Comparison of ENCODE assay signal across 1 cellular context in the genomic region with DNA sequence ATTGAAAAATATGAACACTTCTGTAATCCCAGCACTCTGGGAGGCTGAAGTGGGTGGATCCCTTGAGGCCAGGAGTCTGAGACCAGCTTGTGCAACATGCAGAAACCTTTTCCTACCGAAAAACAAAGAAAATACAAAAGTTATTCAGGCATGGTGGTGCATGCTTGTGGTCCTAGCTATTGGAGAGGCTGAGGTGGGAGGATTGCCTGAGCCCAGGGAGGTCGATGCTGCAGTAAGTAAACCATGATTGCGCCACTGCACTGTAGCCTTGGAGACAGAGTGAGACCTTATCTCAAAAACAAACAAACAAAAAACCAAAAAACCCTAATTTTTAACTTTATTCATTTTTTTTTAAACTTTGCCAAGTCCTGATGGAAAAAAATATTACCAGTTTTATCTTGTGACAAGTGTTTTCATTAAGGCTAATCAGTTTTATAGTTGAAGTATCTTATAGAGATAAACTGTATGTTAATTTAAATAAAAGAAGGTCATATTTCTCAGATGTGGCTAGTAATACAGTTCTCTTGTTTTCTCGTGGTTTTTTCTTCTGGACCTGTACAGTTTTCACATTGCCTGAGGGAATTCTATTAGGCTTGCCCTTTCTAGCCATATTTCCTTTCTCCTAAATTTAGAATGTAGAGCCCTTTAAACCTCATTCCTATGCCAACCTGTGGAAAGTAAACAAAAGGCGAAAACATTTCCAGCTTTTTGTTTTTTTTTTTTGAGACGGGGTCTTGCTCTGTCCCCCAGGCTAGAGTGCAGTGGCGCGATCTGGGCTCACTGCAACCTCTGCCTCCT.
A peak's percentile ranks its signal among the peaks of the same experiment; 100 is the strongest.
TF ChIP-seq lines count a peak whose summit lies in the region.

No MANE protein-coding gene starts in this region.

TF ChIP-seq in K562, 482 proteins besides CTCF, POLR2A, EP300 and RAD21 (continued from another document):
- TF ChIP-seq MXI1 (IDR thresholded peaks at IDR 0.05; ENCODE audit: low read depth, low read length) (0 out of 2 replicates have a peak, but pooled peaks have one; percentile 45), TEAD1 (CRISPR knock-in tag; IDR thresholded peaks at IDR 0.05) (no peak), CEBPB (tag; IDR thresholded peaks at IDR 0.05) (peak; percentile 98), ZNF324 (CRISPR knock-in tag; IDR thresholded peaks at IDR 0.05) (no peak), RCOR1 (IDR thresholded peaks at IDR 0.05; ENCODE audit: borderline replicate concordance in 1 of 2, low read depth in 2 of 2, low read length in 2 of 2) (0 out of 4 replicates have a peak, but pooled peaks of 1 of the 2 experiments have one; percentile 12), GATA2 (CRISPR knock-in tag; IDR thresholded peaks at IDR 0.05) (peak; percentile 44; the same call in 1 of the 2 replicates), RFX5 (IDR thresholded peaks at IDR 0.05; ENCODE audit: low read depth, low read length) (no peak), FOXJ2 (tag; IDR thresholded peaks at IDR 0.05) (peak; percentile 95), SRF (CRISPR knock-in tag; IDR thresholded peaks at IDR 0.05) (peak in 1 of 2 experiments; percentile 81; a peak in 1 of 4 replicates), HDAC1 (IDR thresholded peaks at IDR 0.05) (no peak), ZNF124 (CRISPR knock-in tag; IDR thresholded peaks at IDR 0.05) (no peak), POLR2AphosphoS2 (IDR thresholded peaks at IDR 0.05; ENCODE audit: low read length) (no peak), ZNF253 (CRISPR knock-in tag; conservative IDR thresholded peaks at IDR 0.05) (no peak), SREBF2 (CRISPR knock-in tag; IDR thresholded peaks at IDR 0.05) (no peak)
- TF ChIP-seq, protein P1, sequence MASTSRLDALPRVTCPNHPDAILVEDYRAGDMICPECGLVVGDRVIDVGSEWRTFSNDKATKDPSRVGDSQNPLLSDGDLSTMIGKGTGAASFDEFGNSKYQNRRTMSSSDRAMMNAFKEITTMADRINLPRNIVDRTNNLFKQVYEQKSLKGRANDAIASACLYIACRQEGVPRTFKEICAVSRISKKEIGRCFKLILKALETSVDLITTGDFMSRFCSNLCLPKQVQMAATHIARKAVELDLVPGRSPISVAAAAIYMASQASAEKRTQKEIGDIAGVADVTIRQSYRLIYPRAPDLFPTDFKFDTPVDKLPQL (IDR thresholded peaks at IDR 0.05; ENCODE audit: extremely low read depth, insufficient read length): no peak
- TF ChIP-seq, protein P2, sequence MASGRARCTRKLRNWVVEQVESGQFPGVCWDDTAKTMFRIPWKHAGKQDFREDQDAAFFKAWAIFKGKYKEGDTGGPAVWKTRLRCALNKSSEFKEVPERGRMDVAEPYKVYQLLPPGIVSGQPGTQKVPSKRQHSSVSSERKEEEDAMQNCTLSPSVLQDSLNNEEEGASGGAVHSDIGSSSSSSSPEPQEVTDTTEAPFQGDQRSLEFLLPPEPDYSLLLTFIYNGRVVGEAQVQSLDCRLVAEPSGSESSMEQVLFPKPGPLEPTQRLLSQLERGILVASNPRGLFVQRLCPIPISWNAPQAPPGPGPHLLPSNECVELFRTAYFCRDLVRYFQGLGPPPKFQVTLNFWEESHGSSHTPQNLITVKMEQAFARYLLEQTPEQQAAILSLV (tag; IDR thresholded peaks at IDR 0.05): peak; percentile 73; the same call in 1 of the 2 replicates
- TF ChIP-seq, protein P3, sequence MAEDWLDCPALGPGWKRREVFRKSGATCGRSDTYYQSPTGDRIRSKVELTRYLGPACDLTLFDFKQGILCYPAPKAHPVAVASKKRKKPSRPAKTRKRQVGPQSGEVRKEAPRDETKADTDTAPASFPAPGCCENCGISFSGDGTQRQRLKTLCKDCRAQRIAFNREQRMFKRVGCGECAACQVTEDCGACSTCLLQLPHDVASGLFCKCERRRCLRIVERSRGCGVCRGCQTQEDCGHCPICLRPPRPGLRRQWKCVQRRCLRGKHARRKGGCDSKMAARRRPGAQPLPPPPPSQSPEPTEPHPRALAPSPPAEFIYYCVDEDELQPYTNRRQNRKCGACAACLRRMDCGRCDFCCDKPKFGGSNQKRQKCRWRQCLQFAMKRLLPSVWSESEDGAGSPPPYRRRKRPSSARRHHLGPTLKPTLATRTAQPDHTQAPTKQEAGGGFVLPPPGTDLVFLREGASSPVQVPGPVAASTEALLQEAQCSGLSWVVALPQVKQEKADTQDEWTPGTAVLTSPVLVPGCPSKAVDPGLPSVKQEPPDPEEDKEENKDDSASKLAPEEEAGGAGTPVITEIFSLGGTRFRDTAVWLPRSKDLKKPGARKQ (CRISPR knock-in tag; IDR thresholded peaks at IDR 0.05): no peak
- TF ChIP-seq, protein P4, sequence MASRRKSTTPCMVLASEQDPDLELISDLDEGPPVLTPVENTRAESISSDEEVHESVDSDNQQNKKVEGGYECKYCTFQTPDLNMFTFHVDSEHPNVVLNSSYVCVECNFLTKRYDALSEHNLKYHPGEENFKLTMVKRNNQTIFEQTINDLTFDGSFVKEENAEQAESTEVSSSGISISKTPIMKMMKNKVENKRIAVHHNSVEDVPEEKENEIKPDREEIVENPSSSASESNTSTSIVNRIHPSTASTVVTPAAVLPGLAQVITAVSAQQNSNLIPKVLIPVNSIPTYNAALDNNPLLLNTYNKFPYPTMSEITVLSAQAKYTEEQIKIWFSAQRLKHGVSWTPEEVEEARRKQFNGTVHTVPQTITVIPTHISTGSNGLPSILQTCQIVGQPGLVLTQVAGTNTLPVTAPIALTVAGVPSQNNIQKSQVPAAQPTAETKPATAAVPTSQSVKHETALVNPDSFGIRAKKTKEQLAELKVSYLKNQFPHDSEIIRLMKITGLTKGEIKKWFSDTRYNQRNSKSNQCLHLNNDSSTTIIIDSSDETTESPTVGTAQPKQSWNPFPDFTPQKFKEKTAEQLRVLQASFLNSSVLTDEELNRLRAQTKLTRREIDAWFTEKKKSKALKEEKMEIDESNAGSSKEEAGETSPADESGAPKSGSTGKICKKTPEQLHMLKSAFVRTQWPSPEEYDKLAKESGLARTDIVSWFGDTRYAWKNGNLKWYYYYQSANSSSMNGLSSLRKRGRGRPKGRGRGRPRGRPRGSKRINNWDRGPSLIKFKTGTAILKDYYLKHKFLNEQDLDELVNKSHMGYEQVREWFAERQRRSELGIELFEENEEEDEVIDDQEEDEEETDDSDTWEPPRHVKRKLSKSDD (conservative IDR thresholded peaks at IDR 0.05; ENCODE audit: low read length): no peak
